ENCODE assay signal across 14 cellular contexts in the genomic region with DNA sequence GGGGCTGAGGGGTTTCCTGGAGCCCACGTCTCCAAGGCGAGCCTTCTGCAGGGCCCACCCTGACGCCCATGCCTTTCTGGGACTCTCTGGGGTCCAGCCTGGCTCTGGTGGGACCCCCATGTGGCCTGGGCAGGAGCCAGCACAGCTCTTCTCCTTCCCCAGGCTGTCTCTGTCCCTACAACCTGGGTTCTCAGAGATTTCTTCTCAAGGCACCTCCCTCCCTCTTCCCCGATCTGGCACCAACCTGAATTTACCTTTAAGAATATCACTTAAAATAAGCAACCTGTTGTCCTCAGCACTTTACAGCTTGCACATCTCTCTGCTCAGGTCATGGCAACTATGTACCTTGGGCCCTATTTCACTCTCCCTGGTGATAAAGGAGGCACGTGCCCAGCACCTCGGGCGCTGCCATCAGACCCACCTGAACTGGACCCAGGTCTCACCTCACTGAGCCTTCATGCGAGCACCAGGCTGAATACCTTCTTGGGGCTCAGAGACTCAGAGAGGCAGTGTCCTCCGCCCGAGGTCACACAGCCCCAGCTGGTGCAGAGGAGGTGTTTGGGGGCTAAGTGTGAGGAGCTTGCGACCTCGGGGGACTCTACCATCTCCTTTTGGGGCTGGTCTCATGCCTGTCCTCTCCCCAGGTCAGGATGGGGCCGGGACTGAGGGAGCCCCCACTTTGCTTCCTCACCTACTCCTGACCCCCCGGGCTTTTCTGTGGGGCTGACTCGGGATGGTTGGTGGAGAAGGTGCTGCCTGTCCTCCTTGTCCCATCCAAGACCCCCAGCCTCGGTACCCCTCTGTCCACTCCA.
A peak's percentile ranks its signal among the peaks of the same experiment; 100 is the strongest.
DNase-seq lines count a peak whose midpoint lies in the region; ATAC-seq, FAIRE-seq and TF ChIP-seq lines count a peak whose summit lies in the region.
"Had no signal": no experiment of that assay in that cellular context is flagged by ENCODE, and none has a peak within 500 bp of the region (broad histone marks: within the 10 kb centered on the region; RNA-seq: fewer than 3 reads in every experiment).

No MANE protein-coding gene starts in this region.

- H3K9ac ChIP-seq in IMR-90 (ENCODE audit: low read depth, low read length) (no peak overlapping the region), mesenchymal stem cell (ENCODE audit: low read length) (peak overlapping the region; percentile 43), skeletal muscle tissue (ENCODE audit: low read depth in 1 of 3, low read length in 3 of 3) (no peak overlapping the region)

- CTCF ChIA-PET in IMR-90 (lab: Yijun Ruan, JAX) = interaction anchor here (0.5 kb wide), 1 partner anchor 1247 kb away, joined by 4 read pairs; no protein-coding TSS in a partner anchor

- WGBS in IMR-90 (ENCODE audit: extremely low coverage in 2 of 2, insufficient read length in 1 of 2), 2 experiments = 100% methylated on average over 2 of the region's 16 CpGs; no CpG with 5 or more reads in 1 of the 2 experiments
- 88 to 90% methylated on average over 16 of the region's 16 CpGs for WGBS in ectodermal cell, 2 experiments
- WGBS in mesenchymal stem cell = 93% methylated on average over 13 of the region's 16 CpGs

- no peak for ATAC-seq in IMR-90 (ENCODE audit: low read depth)
- no peak for ATAC-seq in GM19452 (IDR thresholded peaks at IDR 0.05; ENCODE audit: unreplicated experiment)
- ATAC-seq: activated CD8-positive, alpha-beta T cell treated with anti-CD3 and anti-CD28 coated beads for 36 hours had no signal

- H3K27me3 ChIP-seq in IMR-90 (ENCODE audit: control insufficient read depth, insufficient read depth, low read length) = no peaks in the 10 kb centered on the region
- H3K27me3 ChIP-seq in ectodermal cell (ENCODE audit: control insufficient read depth, insufficient read depth, low read length, poor library complexity, severe bottlenecking) = no peaks in the 10 kb centered on the region
- no peaks in the 10 kb centered on the region for H3K27me3 ChIP-seq in mesenchymal stem cell (ENCODE audit: control insufficient read depth in 1 of 2, insufficient read depth in 1 of 2, low read length in 2 of 2)
- H3K27me3 ChIP-seq in skeletal muscle tissue (ENCODE audit: control insufficient read depth in 3 of 3, insufficient read depth in 3 of 3, low read length in 3 of 3) = no peaks in the 10 kb centered on the region

- peak overlapping the region; percentile 74 to 83 for H2BK12ac ChIP-seq in mesenchymal stem cell (ENCODE audit: low read length in 2 of 2)

- H4K8ac ChIP-seq in IMR-90 (ENCODE audit: low read depth in 2 of 2, low read length in 2 of 2) (no peak overlapping the region), mesenchymal stem cell (ENCODE audit: low read length) (peak overlapping the region; percentile 72)

- no peak overlapping the region for H3K14ac ChIP-seq in IMR-90 (replicated peaks; ENCODE audit: low read depth, low read length)
- H3K14ac ChIP-seq in mesenchymal stem cell (ENCODE audit: low read length in 2 of 2) = peak overlapping the region in 1 of 2 experiments; percentile 92

- H3K79me1 ChIP-seq in IMR-90 (ENCODE audit: low read depth in 1 of 2, low read length in 2 of 2) (no peaks in the 10 kb centered on the region), mesenchymal stem cell (replicated peaks; ENCODE audit: low read length, poor library complexity, severe bottlenecking) (no peaks in the 10 kb centered on the region)

- H2AFZ ChIP-seq in IMR-90 (replicated peaks; ENCODE audit: low read length, poor library complexity) (no peak overlapping the region), mesenchymal stem cell (ENCODE audit: low read depth, low read length) (no peak overlapping the region)

- POLR2A ChIA-PET in IMR-90 (lab: Charles Lee; ENCODE audit: unreplicated experiment) = no interaction called here

- H4K91ac ChIP-seq in IMR-90 (ENCODE audit: insufficient read depth, low read depth, low read length) (no peak overlapping the region), mesenchymal stem cell (ENCODE audit: low read length) (peak overlapping the region; percentile 85)

- no TSS peak for BruUV-seq in IMR-90 (replicated peaks; lab: Mats Ljungman, UMichigan)

- H3K36me3 ChIP-seq in IMR-90 (ENCODE audit: control insufficient read depth, insufficient read depth, low read length) (no peaks in the 10 kb centered on the region), ectodermal cell (ENCODE audit: control insufficient read depth, insufficient read depth, low read length) (no peaks in the 10 kb centered on the region), mesenchymal stem cell (ENCODE audit: control insufficient read depth in 1 of 2, insufficient read depth in 2 of 2, low read depth in 1 of 2, low read length in 2 of 2) (no peaks in the 10 kb centered on the region), skeletal muscle tissue (ENCODE audit: control insufficient read depth in 3 of 3, insufficient read depth in 3 of 3, low read length in 3 of 3) (no peaks in the 10 kb centered on the region)

- H2BK15ac ChIP-seq in IMR-90 (ENCODE audit: low read depth, low read length) (no peak overlapping the region), mesenchymal stem cell (ENCODE audit: low read depth, poor library complexity, severe bottlenecking) (peak overlapping the region; percentile 95)

- H2BK20ac ChIP-seq in IMR-90 (ENCODE audit: low read depth, low read length) = no peak overlapping the region

- DNase-seq in IMR-90 (no peak), mesenchymal stem cell (no peak), hypothalamus (lab: John Stamatoyannopoulos, UW) (no peak), H54 (ENCODE audit: insufficient read length, low spot score) (no peak), UCSD-AML1 (lab: John Stamatoyannopoulos, UW; ENCODE audit: unreplicated experiment) (no peak)
- DNase-seq: activated CD8-positive, alpha-beta T cell treated with anti-CD3 and anti-CD28 coated beads for 36 hours; AML-193; effector CD4-positive, alpha-beta T cell; MV-4-11; NCI-H2171 treated with DMSO at 0.1 percent for 48 hours; stimulated activated naive CD4-positive, alpha-beta T cell treated with Interleukin-2 at 50 U/mL for 16 hours had no signal

- H4K20me1 ChIP-seq in IMR-90 (ENCODE audit: insufficient read depth, low read length) = no peaks in the 10 kb centered on the region

- no peak for TF ChIP-seq RAD21 in IMR-90 (IDR thresholded peaks at IDR 0.05; ENCODE audit: low read length)

- H3K4me3 ChIP-seq in IMR-90 (ENCODE audit: insufficient read depth, low read depth, low read length) (no peak overlapping the region), ectodermal cell (ENCODE audit: insufficient read depth, low read depth, low read length) (no peak overlapping the region), mesenchymal stem cell (ENCODE audit: insufficient read depth in 1 of 2, low read depth in 1 of 2, low read length in 2 of 2) (no peak overlapping the region), skeletal muscle tissue (ENCODE audit: low read length in 3 of 3) (no peak overlapping the region)

- no peaks in the 10 kb centered on the region for H3K9me1 ChIP-seq in IMR-90 (ENCODE audit: insufficient read depth, low read length)

- in situ Hi-C loops in IMR-90 (cut with MboI; ENCODE audit: low sequenced_read_pairs) = no loop called here

- H3K9me3 ChIP-seq in IMR-90 (ENCODE audit: control insufficient read depth, insufficient read depth, low read length) (no peaks in the 10 kb centered on the region), ectodermal cell (ENCODE audit: control insufficient read depth, low read length) (no peaks in the 10 kb centered on the region), mesenchymal stem cell (ENCODE audit: control insufficient read depth, low read length) (no peaks in the 10 kb centered on the region), skeletal muscle tissue (ENCODE audit: control insufficient read depth in 3 of 3, low read length in 3 of 3) (no peaks in the 10 kb centered on the region)

- H4K5ac ChIP-seq in IMR-90 (ENCODE audit: low read depth, low read length) = no peak overlapping the region

- FAIRE-seq in H54 (lab: Jason Lieb, UNC) = no peak

- H2AK9ac ChIP-seq in IMR-90 (replicated peaks; ENCODE audit: low read depth, low read length, poor library complexity) = peak overlapping the region; percentile 65

- H3K4ac ChIP-seq in IMR-90 (ENCODE audit: low read depth, low read length) = no peak overlapping the region
- peak overlapping the region in 1 of 2 experiments; percentile 85 for H3K4ac ChIP-seq in mesenchymal stem cell (ENCODE audit: low read depth in 1 of 2, low read length in 2 of 2)

- H2BK5ac ChIP-seq in IMR-90 (ENCODE audit: low read depth, low read length, poor library complexity, severe bottlenecking) (no peak overlapping the region), mesenchymal stem cell (ENCODE audit: low read depth, low read length, poor library complexity, severe bottlenecking) (no peak overlapping the region)

- H2AK5ac ChIP-seq in IMR-90 (ENCODE audit: low read depth, low read length) (peak overlapping the region; percentile 28; the same call in 1 of the 2 replicates), mesenchymal stem cell (ENCODE audit: low read length, severe bottlenecking) (no peak overlapping the region)

- H3K18ac ChIP-seq in IMR-90 (ENCODE audit: low read depth, low read length) (no peak overlapping the region), mesenchymal stem cell (ENCODE audit: low read depth in 1 of 2, low read length in 2 of 2) (peak overlapping the region; percentile 28 to 64)

- H3K4me1 ChIP-seq in IMR-90 (ENCODE audit: control insufficient read depth, insufficient read depth, low read length) (peaks cover 16% of the 10 kb centered on the region), ectodermal cell (ENCODE audit: control insufficient read depth, insufficient read depth, low read length) (peaks cover 50% of the 10 kb centered on the region), mesenchymal stem cell (ENCODE audit: control insufficient read depth, insufficient read depth, low read depth, low read length) (peaks cover 43% of the 10 kb centered on the region), skeletal muscle tissue (ENCODE audit: control insufficient read depth in 3 of 3, insufficient read depth in 3 of 3, low read length in 3 of 3) (peaks cover 5 to 15% (median 9%) of the 10 kb centered on the region in 3 donors)

- H3K27ac ChIP-seq in IMR-90 (ENCODE audit: insufficient read depth, low read length) (no peak overlapping the region), ectodermal cell (ENCODE audit: insufficient read depth, low read depth, low read length, poor library complexity, severe bottlenecking) (peak overlapping the region; percentile 60), mesenchymal stem cell (ENCODE audit: low read length, poor library complexity, severe bottlenecking) (no peak overlapping the region), skeletal muscle tissue (ENCODE audit: low read depth, low read length) (peak overlapping the region; percentile 47)

- no peak overlapping the region for H3K56ac ChIP-seq in IMR-90 (ENCODE audit: extremely low read depth, insufficient read depth, low read length)

- TF ChIP-seq CTCF in IMR-90 (conservative IDR thresholded peaks at IDR 0.05; ENCODE audit: low read depth, low read length) = no peak

- H2BK120ac ChIP-seq in IMR-90 (ENCODE audit: low read depth, low read length) = no peak overlapping the region
- peak overlapping the region; percentile 36 for H2BK120ac ChIP-seq in mesenchymal stem cell (ENCODE audit: low read depth, low read length)

- dilution Hi-C loops in IMR-90 (cut with HindIII; ENCODE audit: low sequenced_read_pairs, unreplicated experiment) = no loop called here

- H3K23ac ChIP-seq in IMR-90 (ENCODE audit: low read depth, low read length) (no peak overlapping the region), mesenchymal stem cell (ENCODE audit: low read length in 2 of 2) (no peak overlapping the region)

- no peak overlapping the region for H3K4me2 ChIP-seq in IMR-90 (ENCODE audit: low read depth, low read length)
- H3K4me2 ChIP-seq in mesenchymal stem cell (ENCODE audit: low read length, poor library complexity, severe bottlenecking) = no peak overlapping the region

- TF ChIP-seq POLR2A in IMR-90 (IDR thresholded peaks at IDR 0.05; ENCODE audit: low read depth, low read length) (no peak), H54 (IDR thresholded peaks at IDR 0.05; ENCODE audit: low read depth, low read length) (no peak)

- intact Hi-C loops in IMR-90 (cut with micrococcal nuclease) = no loop called here

Comparison
In these comparisons a context has a peak if more than half of its experiments do, and no peak if none do; other contexts are left out.
1. H3K27ac ChIP-seq: peak in ectodermal cell (single experiment) and skeletal muscle tissue (single experiment); none in IMR-90 (single experiment) and mesenchymal stem cell (single experiment).